ENCODE assay signal across 14 cellular contexts in genomic region chr20:22584630-22584921, GRCh38. TPM values are rescaled to one million over a fixed set of nuclear protein-coding genes. Genes with fewer than 3 reads are reported as not detected.
DNase-seq lines count a peak whose midpoint lies in the region; ATAC-seq and TF ChIP-seq lines count a peak whose summit lies in the region.
"Had no signal": no experiment of that assay in that cellular context is flagged by ENCODE, and none has a peak within 500 bp of the region (broad histone marks: within the 10 kb centered on the region; RNA-seq: fewer than 3 reads in every experiment).

No MANE protein-coding gene starts in this region.

- DNase-seq in HuH-7.5 (ENCODE audit: low spot score) (peak; percentile 98), NCI-H774 (lab: John Stamatoyannopoulos, UW) (peak; percentile 91), smooth muscle cell (lab: John Stamatoyannopoulos, UW; ENCODE audit: unreplicated experiment) (no peak), DMS79 treated with DMSO at 0.1 percent for 48 hours (lab: John Stamatoyannopoulos, UW) (no peak)
- DNase-seq in activated CD4-positive, alpha-beta memory T cell treated with anti-CD3 and anti-CD28 coated beads for 36 hours, result no peak
- DNase-seq: activated CD8-positive, alpha-beta T cell treated with anti-CD3 and anti-CD28 coated beads for 36 hours; CD8-positive, alpha-beta T cell; MM.1S; stimulated activated CD4-positive, alpha-beta T cell treated with anti-CD3 and anti-CD28 coated beads, Interleukin-4, amount 100 ng/mL, for 24 hours had no signal

- H3K4me3 Mint-ChIP-seq in activated CD4-positive, alpha-beta memory T cell treated with anti-CD3 and anti-CD28 coated beads for 36 hours, result no peak overlapping the region
- H3K4me3 Mint-ChIP-seq: activated CD8-positive, alpha-beta T cell treated with anti-CD3 and anti-CD28 coated beads for 36 hours; CD8-positive, alpha-beta T cell had no signal

- H3K4me1 Mint-ChIP-seq in activated CD4-positive, alpha-beta memory T cell treated with anti-CD3 and anti-CD28 coated beads for 36 hours (ENCODE audit: low read depth), result no peaks in the 10 kb centered on the region

- CTCF ChIA-PET in activated CD4-positive, alpha-beta memory T cell treated with anti-CD3 and anti-CD28 coated beads for 36 hours (lab: Charles Lee), result no interaction called here

- peaks cover 1% of the 10 kb centered on the region for H3K36me3 Mint-ChIP-seq in activated CD4-positive, alpha-beta memory T cell treated with anti-CD3 and anti-CD28 coated beads for 36 hours
- H3K36me3 Mint-ChIP-seq: CD8-positive, alpha-beta T cell had no signal

- no peaks in the 10 kb centered on the region for H3F3A ChIP-seq in smooth muscle cell (ENCODE audit: low read depth)

- no peak overlapping the region for H2AFZ ChIP-seq in smooth muscle cell (ENCODE audit: low read depth)

- peaks cover 58% of the 10 kb centered on the region for H3K27me3 Mint-ChIP-seq in activated CD4-positive, alpha-beta memory T cell treated with anti-CD3 and anti-CD28 coated beads for 36 hours

- H3K27ac ChIP-seq in smooth muscle cell (ENCODE audit: low read depth), result no peak overlapping the region

- H4K20me1 ChIP-seq in smooth muscle cell (ENCODE audit: low read depth), result no peaks in the 10 kb centered on the region

- H3K4me2 ChIP-seq in smooth muscle cell, result no peak overlapping the region

- ATAC-seq in HG03196 (IDR thresholded peaks at IDR 0.05; ENCODE audit: unreplicated experiment), result no peak
- ATAC-seq in HG03159 (IDR thresholded peaks at IDR 0.05; ENCODE audit: unreplicated experiment), result no peak
- ATAC-seq: activated CD8-positive, alpha-beta T cell treated with anti-CD3 and anti-CD28 coated beads for 36 hours; CD8-positive, alpha-beta T cell had no signal

- H3K79me2 ChIP-seq in smooth muscle cell (ENCODE audit: low read depth), result no peaks in the 10 kb centered on the region

- H3K27me3 ChIP-seq in iPS-15b (ENCODE audit: control insufficient read depth, insufficient read depth, low read length), result peaks cover 95% of the 10 kb centered on the region
- H3K27me3 ChIP-seq in smooth muscle cell (ENCODE audit: low read depth), result peaks cover 99% of the 10 kb centered on the region

- H3K9me3 Mint-ChIP-seq in activated CD4-positive, alpha-beta memory T cell treated with anti-CD3 and anti-CD28 coated beads for 36 hours, result no peaks in the 10 kb centered on the region
- H3K9me3 Mint-ChIP-seq: CD8-positive, alpha-beta T cell had no signal

- H3K4me3 ChIP-seq in iPS-15b (ENCODE audit: low read depth, low read length), result peak overlapping the region; percentile 18
- peak overlapping the region; percentile 42 for H3K4me3 ChIP-seq in smooth muscle cell

- intact Hi-C loops in activated CD4-positive, alpha-beta memory T cell treated with anti-CD3 and anti-CD28 coated beads for 36 hours (cut with micrococcal nuclease), result loop anchor here (10.0 kb wide), 1 partner anchor 880 kb away; the partner anchor contains the start of gene PAX1

- 5% methylated on average over 8 of the region's 25 CpGs for WGBS in smooth muscle cell (ENCODE audit: low lambda C conversion rate)

- no peak overlapping the region for H3K27ac Mint-ChIP-seq in activated CD4-positive, alpha-beta memory T cell treated with anti-CD3 and anti-CD28 coated beads for 36 hours
- H3K27ac Mint-ChIP-seq: activated CD8-positive, alpha-beta T cell treated with anti-CD3 and anti-CD28 coated beads for 36 hours; CD8-positive, alpha-beta T cell had no signal

- H3K4me1 ChIP-seq in iPS-15b (ENCODE audit: control insufficient read depth, insufficient read depth, low read length) (peaks cover 19% of the 10 kb centered on the region), smooth muscle cell (ENCODE audit: low read depth) (peaks cover 9% of the 10 kb centered on the region)

- H3K9ac ChIP-seq in iPS-15b (ENCODE audit: low read depth, low read length), result no peak overlapping the region
- no peak overlapping the region for H3K9ac ChIP-seq in smooth muscle cell (ENCODE audit: low read depth)

- H3K9me3 ChIP-seq in iPS-15b (ENCODE audit: control insufficient read depth, insufficient read depth, low read length) (no peaks in the 10 kb centered on the region), smooth muscle cell (replicated peaks; ENCODE audit: low read depth) (no peaks in the 10 kb centered on the region)

- POLR2A ChIA-PET in activated CD4-positive, alpha-beta memory T cell treated with anti-CD3 and anti-CD28 coated beads for 36 hours (lab: Charles Lee), result no interaction called here

- TF ChIP-seq CTCF in smooth muscle cell (IDR thresholded peaks at IDR 0.05; ENCODE audit: borderline replicate concordance, insufficient read depth, poor library complexity, severe bottlenecking), result no peak

- H3K36me3 ChIP-seq in iPS-15b (ENCODE audit: control insufficient read depth, insufficient read depth, low read length) (no peaks in the 10 kb centered on the region), smooth muscle cell (ENCODE audit: low read depth) (no peaks in the 10 kb centered on the region)

RNA-seq across cellular contexts. Expression of gene FOXA2, which starts 0.2 kb away (rescaled TPM):
- total RNA-seq in smooth muscle cell, result not detected in 2 replicates
- not detected in 2 replicates for polyA plus RNA-seq in smooth muscle cell
- not detected for total RNA-seq in activated CD4-positive, alpha-beta memory T cell treated with anti-CD3 and anti-CD28 coated beads for 36 hours
- total RNA-seq: activated CD8-positive, alpha-beta T cell treated with anti-CD3 and anti-CD28 coated beads for 36 hours; CD8-positive, alpha-beta T cell; osteocyte; temporal lobe had no signal

Comparison
In these comparisons a context has a peak if more than half of its experiments do, and no peak if none do; other contexts are left out.
1. DNase-seq: peak in HuH-7.5 (single experiment) and NCI-H774 (single experiment); none in smooth muscle cell (single experiment), DMS79 treated with DMSO at 0.1 percent for 48 hours (single experiment) and activated CD4-positive, alpha-beta memory T cell treated with anti-CD3 and anti-CD28 coated beads for 36 hours (single experiment).